1 cellular context compared by ENCODE assay signal in genomic region chr1:108592030-108592759, GRCh38.
TF ChIP-seq lines count a peak whose summit lies in the region.

No MANE protein-coding gene starts in this region.

TF ChIP-seq in GM12878, 131 proteins besides CTCF, POLR2A, EP300 and RAD21:
- peak; percentile 47; the same call in 1 of the 2 replicates for TF ChIP-seq ZBTB40 (IDR thresholded peaks at IDR 0.05; ENCODE audit: borderline replicate concordance)
- TF ChIP-seq TARDBP (IDR thresholded peaks at IDR 0.05; ENCODE audit: borderline replicate concordance): no peak
TF ChIP-seq in GM12878: peak in this region for 1.
